Comparison of ENCODE assay signal across 10 cellular contexts in the genomic region with DNA sequence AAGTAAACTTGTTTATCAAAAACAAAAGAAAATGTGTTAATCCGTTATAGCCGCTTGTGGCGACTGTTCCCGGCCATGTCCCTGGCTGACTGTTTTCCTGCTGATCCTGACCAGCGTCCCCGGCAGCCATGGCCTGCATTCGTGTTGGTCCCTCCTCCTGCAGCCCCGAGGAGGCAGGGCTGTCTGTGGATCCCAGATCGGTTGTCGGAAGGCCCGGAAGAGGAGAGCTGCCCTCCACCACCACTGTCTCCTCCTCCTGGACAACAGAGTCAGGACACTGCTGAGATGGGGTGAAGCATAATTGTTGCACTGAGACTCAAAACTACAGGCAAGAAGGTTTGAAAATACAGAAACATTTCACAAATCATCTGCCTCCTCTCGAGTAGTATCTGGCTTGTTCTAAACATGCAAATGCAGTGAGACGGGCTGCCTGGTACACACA. TPM values are rescaled to one million over a fixed set of nuclear protein-coding genes. Genes with fewer than 3 reads are reported as not detected.
DNase-seq lines count a peak whose midpoint lies in the region; ATAC-seq, FAIRE-seq and TF ChIP-seq lines count a peak whose summit lies in the region.
"Had no signal": no experiment of that assay in that cellular context is flagged by ENCODE, and none has a peak within 500 bp of the region (broad histone marks: within the 10 kb centered on the region; RNA-seq: fewer than 3 reads in every experiment).

No MANE protein-coding gene starts in this region.

- DNase-seq in AG04450 (ENCODE audit: low read depth, low spot score) (peak; percentile 66), RPMI7951 (ENCODE audit: low read depth) (peak; percentile 62), fibroblast of villous mesenchyme (ENCODE audit: low read depth) (peak; percentile 90), neuronal stem cell (ENCODE audit: low spot score) (no peak), dorsolateral prefrontal cortex (no peak), frontal cortex (ENCODE audit: low spot score in 2 of 2) (no peak)
- DNase-seq in activated T-cell treated with anti-CD3 and anti-CD28 coated beads, Interleukin-2, amount 50 U/mL, for 48 hours: no peak
- DNase-seq in activated CD8-positive, alpha-beta T cell treated with anti-CD3 and anti-CD28 coated beads for 36 hours: no peak
- DNase-seq: CD8-positive, alpha-beta T cell had no signal

- peak overlapping the region; percentile 42 for H2AFZ ChIP-seq in neuronal stem cell (ENCODE audit: low read length)

- H2BK120ac ChIP-seq in neuronal stem cell (ENCODE audit: low read depth, low read length): no peak overlapping the region

- no peaks in the 10 kb centered on the region for H3K27me3 Mint-ChIP-seq in activated CD8-positive, alpha-beta T cell treated with anti-CD3 and anti-CD28 coated beads for 36 hours

- no peaks in the 10 kb centered on the region for H3K79me1 ChIP-seq in neuronal stem cell (ENCODE audit: low read depth, low read length)

- no CpG with 5 or more reads among the region's 13 CpGs for WGBS in neuronal stem cell (ENCODE audit: extremely low coverage in 2 of 2, insufficient read length in 2 of 2, insufficient replicate concordance in 1 of 2), 2 donors

- CTCF ChIA-PET in AG04450 (lab: Charles Lee): interaction anchor here (1.8 kb wide), 1 partner anchor 10 kb away, joined by 10 read pairs; no protein-coding TSS in a partner anchor
- CTCF ChIA-PET in activated CD8-positive, alpha-beta T cell treated with anti-CD3 and anti-CD28 coated beads for 36 hours (lab: Charles Lee): no interaction called here

- H3K27ac ChIP-seq in AG04450 (ENCODE audit: low read depth, low read length) (peak overlapping the region; percentile 99), neuronal stem cell (replicated peaks; ENCODE audit: low read length) (no peak overlapping the region), dorsolateral prefrontal cortex (peak overlapping the region in 7 of 59 donors; percentile 4 to 67 (median 32))
- H3K27ac ChIP-seq: HL-60 had no signal

- no peak overlapping the region for H2BK5ac ChIP-seq in neuronal stem cell (ENCODE audit: low read length)

- H2AK5ac ChIP-seq in neuronal stem cell (ENCODE audit: low read depth, low read length): no peak overlapping the region

- ATAC-seq in activated CD8-positive, alpha-beta T cell treated with anti-CD3 and anti-CD28 coated beads for 36 hours: no peak
- ATAC-seq: CD8-positive, alpha-beta T cell had no signal

- no peak overlapping the region for H3K23ac ChIP-seq in neuronal stem cell (ENCODE audit: low read depth, low read length, poor library complexity)

- H3K27me3 ChIP-seq in AG04450 (ENCODE audit: control insufficient read depth, insufficient read depth, low read length): no peaks in the 10 kb centered on the region
- H3K27me3 ChIP-seq in neuronal stem cell (ENCODE audit: control insufficient read depth in 3 of 3, insufficient read depth in 3 of 3, low read depth in 1 of 3, low read length in 3 of 3): no peaks in the 10 kb centered on the region
- H3K27me3 ChIP-seq in dorsolateral prefrontal cortex: peaks cover 0 to 30% (median 2%) of the 10 kb centered on the region in 45 donors

- FAIRE-seq in frontal cortex (lab: Jason Lieb, UNC): no peak

- H3K9me3 Mint-ChIP-seq in activated CD8-positive, alpha-beta T cell treated with anti-CD3 and anti-CD28 coated beads for 36 hours: no peaks in the 10 kb centered on the region
- H3K9me3 Mint-ChIP-seq: CD8-positive, alpha-beta T cell had no signal

- H3K4me1 Mint-ChIP-seq in activated CD8-positive, alpha-beta T cell treated with anti-CD3 and anti-CD28 coated beads for 36 hours (ENCODE audit: low read depth): peaks cover 16% of the 10 kb centered on the region

- H2BK12ac ChIP-seq in neuronal stem cell (ENCODE audit: low read length): no peak overlapping the region

- H3K4ac ChIP-seq in neuronal stem cell (ENCODE audit: low read length): no peak overlapping the region

- H3K4me2 ChIP-seq in neuronal stem cell (ENCODE audit: insufficient read depth, low read length, poor library complexity, severe bottlenecking): no peak overlapping the region

- no peak overlapping the region for H2BK15ac ChIP-seq in neuronal stem cell (ENCODE audit: low read length)

- no peak overlapping the region for H4K91ac ChIP-seq in neuronal stem cell (ENCODE audit: low read depth, low read length, poor library complexity)

- H3K4me3 ChIP-seq in AG04450 (ENCODE audit: low read depth, low read length) (no peak overlapping the region), fibroblast of villous mesenchyme (ENCODE audit: low read depth, low read length) (no peak overlapping the region), neuronal stem cell (ENCODE audit: low read length in 2 of 2) (no peak overlapping the region), dorsolateral prefrontal cortex (peak overlapping the region in 4 of 59 donors; percentile 4 to 23 (median 18))

- intact Hi-C loops in dorsolateral prefrontal cortex (cut with DNase I): no loop called here
- intact Hi-C loops in activated CD8-positive, alpha-beta T cell treated with anti-CD3 and anti-CD28 coated beads for 36 hours (cut with micrococcal nuclease): no loop called here

- H3K27ac Mint-ChIP-seq in activated CD8-positive, alpha-beta T cell treated with anti-CD3 and anti-CD28 coated beads for 36 hours: no peak overlapping the region
- H3K27ac Mint-ChIP-seq: CD8-positive, alpha-beta T cell had no signal

- H3K18ac ChIP-seq in neuronal stem cell (ENCODE audit: low read length): no peak overlapping the region

- no peak overlapping the region for H4K8ac ChIP-seq in neuronal stem cell (ENCODE audit: low read depth, low read length)

- H3K9me3 ChIP-seq in AG04450 (ENCODE audit: control insufficient read depth, insufficient read depth, low read length) (no peaks in the 10 kb centered on the region; the same call in 1 of the 2 replicates), neuronal stem cell (replicated peaks in 1 of 2; ENCODE audit: control insufficient read depth in 2 of 2, insufficient read depth in 1 of 2, low read depth in 1 of 2, low read length in 2 of 2) (peaks cover 5 to 11% of the 10 kb centered on the region in 2 donors)

- H3K9ac ChIP-seq in neuronal stem cell (ENCODE audit: low read depth, low read length, poor library complexity): no peak overlapping the region

- H3K4me1 ChIP-seq in neuronal stem cell (ENCODE audit: control insufficient read depth in 2 of 2, insufficient read depth in 1 of 2, low read depth in 1 of 2, low read length in 2 of 2): peaks cover 39 to 49% of the 10 kb centered on the region in 2 donors

- no peaks in the 10 kb centered on the region for H3K36me3 ChIP-seq in neuronal stem cell (replicated peaks in 1 of 2; ENCODE audit: control insufficient read depth in 2 of 2, insufficient read depth in 2 of 2, low read length in 2 of 2)

- no peaks in the 10 kb centered on the region for H3K36me3 Mint-ChIP-seq in activated CD8-positive, alpha-beta T cell treated with anti-CD3 and anti-CD28 coated beads for 36 hours (ENCODE audit: low read depth)
- H3K36me3 Mint-ChIP-seq: CD8-positive, alpha-beta T cell had no signal

- POLR2A ChIA-PET in AG04450 (lab: Yijun Ruan, JAX): interaction anchor here (0.5 to 1.0 kb wide), 5 partner anchors 10 to 251 kb away, joined by 3 to 7 read pairs (median 4); a partner anchor contains a TSS
- POLR2A ChIA-PET in activated CD8-positive, alpha-beta T cell treated with anti-CD3 and anti-CD28 coated beads for 36 hours (lab: Charles Lee): no interaction called here

- no peak overlapping the region for H3K4me3 Mint-ChIP-seq in activated CD8-positive, alpha-beta T cell treated with anti-CD3 and anti-CD28 coated beads for 36 hours
- H3K4me3 Mint-ChIP-seq: CD8-positive, alpha-beta T cell had no signal

- H3K14ac ChIP-seq in neuronal stem cell (ENCODE audit: low read length): no peak overlapping the region

- TF ChIP-seq CTCF in AG04450 (IDR thresholded peaks at IDR 0.05; ENCODE audit: low read depth, low read length): peak; percentile 52
- peak; percentile 59 for TF ChIP-seq CTCF in fibroblast of villous mesenchyme (IDR thresholded peaks at IDR 0.05; ENCODE audit: insufficient read depth, low read depth, low read length)
- TF ChIP-seq CTCF in dorsolateral prefrontal cortex (IDR thresholded peaks at IDR 0.05 in 54 of 56, conservative IDR thresholded peaks at IDR 0.05 in 2 of 56; ENCODE audit: low read depth in 1 of 56, partially characterized antibody in 56 of 56): no peak
- TF ChIP-seq CTCF in activated CD8-positive, alpha-beta T cell treated with anti-CD3 and anti-CD28 coated beads for 36 hours (IDR thresholded peaks at IDR 0.05): no peak

RNA-seq across cellular contexts. Expression of a gene that starts 3.6 kb away (rescaled TPM):
- 186 and 275 TPM in 2 replicates for polyA plus RNA-seq in AG04450 (2011; rRNA removed)
- 171 and 233 TPM in 2 replicates for polyA minus RNA-seq in AG04450 (2011; rRNA and poly(A)+ RNA removed)
- total RNA-seq in RPMI7951 (2014; rRNA removed; shearing (Covaris generic)): 4.0 and 4.1 TPM in 2 replicates
- total RNA-seq in fibroblast of villous mesenchyme: 249 and 351 TPM in 2 replicates
- polyA plus RNA-seq in neuronal stem cell (2013, experiment 1 of 2): 14.0 TPM
- polyA plus RNA-seq in neuronal stem cell (2013, experiment 2 of 2): 13.2 TPM
- 10 to 100 TPM in 29 of 120 experiments, 1 to 10 TPM in 91; 3.2 to 23.7 (median 7.3) TPM for total RNA-seq in dorsolateral prefrontal cortex
- under 1 TPM; 0.92 to 0.98 TPM for total RNA-seq in activated CD8-positive, alpha-beta T cell treated with anti-CD3 and anti-CD28 coated beads for 36 hours
- total RNA-seq in frontal cortex: 10.2 TPM

RNA-seq across cellular contexts. Expression of a gene that starts 12.8 kb away (rescaled TPM):
- polyA plus RNA-seq in AG04450 (2011; rRNA removed): 8.9 and 13.6 TPM in 2 replicates
- 7.7 and 9.2 TPM in 2 replicates for polyA minus RNA-seq in AG04450 (2011; rRNA and poly(A)+ RNA removed)
- total RNA-seq in RPMI7951 (2014; rRNA removed; shearing (Covaris generic)): 24.0 and 36.5 TPM in 2 replicates
- total RNA-seq in fibroblast of villous mesenchyme (69.5 and 70.9 TPM in 2 replicates), dorsolateral prefrontal cortex (100 to 1,000 TPM in 103 of 120 experiments, 10 to 100 TPM in 17; 86.3 to 201 (median 114) TPM), frontal cortex (65.2 TPM)
- polyA plus RNA-seq in neuronal stem cell (2013, experiment 1 of 2): 31.8 TPM
- 31.9 TPM for polyA plus RNA-seq in neuronal stem cell (2013, experiment 2 of 2)
- 10 to 100 TPM; 37.2 to 39.2 TPM for total RNA-seq in activated CD8-positive, alpha-beta T cell treated with anti-CD3 and anti-CD28 coated beads for 36 hours

RNA-seq across cellular contexts. Expression of a gene that starts 13.0 kb away (rescaled TPM):
- polyA plus RNA-seq in AG04450 (2011; rRNA removed): 54.3 and 71.2 TPM in 2 replicates
- polyA minus RNA-seq in AG04450 (2011; rRNA and poly(A)+ RNA removed): 17.7 and 23.9 TPM in 2 replicates
- 141 and 204 TPM in 2 replicates for total RNA-seq in RPMI7951 (2014; rRNA removed; shearing (Covaris generic))
- total RNA-seq in fibroblast of villous mesenchyme (94.1 and 116 TPM in 2 replicates), dorsolateral prefrontal cortex (100 to 1,000 TPM in 92 of 120 experiments, 10 to 100 TPM in 28; 78.7 to 143 (median 109) TPM), frontal cortex (31.0 TPM)
- 61.8 TPM for polyA plus RNA-seq in neuronal stem cell (2013, experiment 1 of 2)
- polyA plus RNA-seq in neuronal stem cell (2013, experiment 2 of 2): 60.5 TPM
- total RNA-seq in activated CD8-positive, alpha-beta T cell treated with anti-CD3 and anti-CD28 coated beads for 36 hours: 100 to 1,000 TPM; 127 TPM

RNA-seq across cellular contexts. Expression of a gene that starts 30.9 kb away (rescaled TPM):
- polyA plus RNA-seq in AG04450 (2011; rRNA removed): 0.10 and 0.11 TPM in 2 replicates
- polyA minus RNA-seq in AG04450 (2011; rRNA and poly(A)+ RNA removed): 0.04 and 0.09 TPM in 2 replicates
- total RNA-seq in RPMI7951 (2014; rRNA removed; shearing (Covaris generic)): 0.48 and 0.68 TPM in 2 replicates
- total RNA-seq in fibroblast of villous mesenchyme (under 0.01 TPM in 2 replicates), dorsolateral prefrontal cortex (1 to 10 TPM in 6 of 120 experiments, under 1 TPM in 108, not detected in 6; 0.11 to 1.7 (median 0.38) TPM), frontal cortex (0.41 TPM)
- 0.14 TPM for polyA plus RNA-seq in neuronal stem cell (2013, experiment 1 of 2)
- polyA plus RNA-seq in neuronal stem cell (2013, experiment 2 of 2): 0.12 TPM
- total RNA-seq in activated CD8-positive, alpha-beta T cell treated with anti-CD3 and anti-CD28 coated beads for 36 hours: under 1 TPM; 0.13 to 0.14 TPM

RNA-seq across cellular contexts. Expression of a gene that starts 37.1 kb away (rescaled TPM):
- 169 and 181 TPM in 2 replicates for polyA plus RNA-seq in AG04450 (2011; rRNA removed)
- polyA minus RNA-seq in AG04450 (2011; rRNA and poly(A)+ RNA removed): 49.4 and 57.8 TPM in 2 replicates
- 62.8 and 66.2 TPM in 2 replicates for total RNA-seq in RPMI7951 (2014; rRNA removed; shearing (Covaris generic))
- total RNA-seq in fibroblast of villous mesenchyme (94.7 and 130 TPM in 2 replicates), dorsolateral prefrontal cortex (100 to 1,000 TPM; 111 to 235 (median 165) TPM), frontal cortex (84.0 TPM)
- polyA plus RNA-seq in neuronal stem cell (2013, experiment 1 of 2): 91.8 TPM
- polyA plus RNA-seq in neuronal stem cell (2013, experiment 2 of 2): 90.5 TPM
- total RNA-seq in activated CD8-positive, alpha-beta T cell treated with anti-CD3 and anti-CD28 coated beads for 36 hours: 10 to 100 TPM; 86.3 to 92.4 TPM

Comparison
In these comparisons a context has a peak if more than half of its experiments do, and no peak if none do; other contexts are left out.
1. DNase-seq: peak in AG04450 (single experiment), RPMI7951 (single experiment) and fibroblast of villous mesenchyme (single experiment); none in neuronal stem cell (single experiment), activated T-cell treated with anti-CD3 and anti-CD28 coated beads, Interleukin-2, amount 50 U/mL, for 48 hours (0 of 2), dorsolateral prefrontal cortex (0 of 10), activated CD8-positive, alpha-beta T cell treated with anti-CD3 and anti-CD28 coated beads for 36 hours (single experiment) and frontal cortex (0 of 2).
2. CTCF ChIP-seq: peak in AG04450 (single experiment) and fibroblast of villous mesenchyme (single experiment); none in dorsolateral prefrontal cortex (0 of 56) and activated CD8-positive, alpha-beta T cell treated with anti-CD3 and anti-CD28 coated beads for 36 hours (single experiment).
3. RNA of a gene that starts 3.6 kb away (total RNA-seq): 249 to 351 TPM in fibroblast of villous mesenchyme; 10.2 TPM in frontal cortex (single experiment), 3.2 to 23.7 TPM in dorsolateral prefrontal cortex, 4.0 to 4.1 TPM in RPMI7951 and 0.92 to 0.98 TPM in activated CD8-positive, alpha-beta T cell treated with anti-CD3 and anti-CD28 coated beads for 36 hours; every median in the first group is over 10 times any median in the second.